ENCODE assay signal across 15 cellular contexts in genomic region chr16:52548261-52549010, GRCh38. TPM values are rescaled to one million over a fixed set of nuclear protein-coding genes. Genes with fewer than 3 reads are reported as not detected.
DNase-seq lines count a peak whose midpoint lies in the region; ATAC-seq and TF ChIP-seq lines count a peak whose summit lies in the region.
"Had no signal": no experiment of that assay in that cellular context is flagged by ENCODE, and none has a peak within 500 bp of the region (broad histone marks: within the 10 kb centered on the region; RNA-seq: fewer than 3 reads in every experiment).

No MANE protein-coding gene starts in this region.

- ATAC-seq in GM19463 (IDR thresholded peaks at IDR 0.05; ENCODE audit: unreplicated experiment) (peak; percentile 66), HG02759 (IDR thresholded peaks at IDR 0.05; ENCODE audit: unreplicated experiment) (no peak)

- no peaks in the 10 kb centered on the region for H3K4me1 Mint-ChIP-seq in immature natural killer cell

- peaks cover 2 to 11% (median 4%) of the 10 kb centered on the region in 6 donors for H3K9me3 Mint-ChIP-seq in immature natural killer cell

- H3K36me3 Mint-ChIP-seq in immature natural killer cell: no peaks in the 10 kb centered on the region

- no peaks in the 10 kb centered on the region for H3K36me3 ChIP-seq in iPS-18a (ENCODE audit: control insufficient read depth, low read depth, low read length)
- H3K36me3 ChIP-seq: pancreas had no signal

- H3K27ac Mint-ChIP-seq in immature natural killer cell: no peak overlapping the region
- H3K27ac Mint-ChIP-seq: stimulated activated naive CD8-positive, alpha-beta T cell treated with anti-CD3 and anti-CD28 coated beads, Interleukin-15, Interleukin-2, amounts not matched to agents 100 ng/mL and 50 ng/mL, for 24 hours had no signal

- H3K27ac ChIP-seq in iPS-18a (ENCODE audit: low read length): no peak overlapping the region
- no peak overlapping the region for H3K27ac ChIP-seq in RWPE1

- H3K9me3 ChIP-seq in iPS-18a (ENCODE audit: control insufficient read depth, low read depth, low read length): no peaks in the 10 kb centered on the region
- H3K9me3 ChIP-seq: pancreas had no signal

- H3K27me3 Mint-ChIP-seq in immature natural killer cell (ENCODE audit: low read depth in 3 of 3): peaks cover 7 to 26% (median 16%) of the 10 kb centered on the region in 3 donors

- H3K27me3 ChIP-seq in iPS-18a (ENCODE audit: control insufficient read depth, insufficient read depth, low read length): peaks cover 44% of the 10 kb centered on the region
- H3K27me3 ChIP-seq: pancreas had no signal

- POLR2A ChIA-PET in RWPE1 (lab: Yijun Ruan, JAX; ENCODE audit: low non-redundant PET): no interaction called here

- TF ChIP-seq CTCF in RWPE1 (conservative IDR thresholded peaks at IDR 0.05; ENCODE audit: low read depth): no peak

- CTCF ChIA-PET in RWPE1 (lab: Yijun Ruan, JAX): interaction anchor here (1.0 kb wide), 1 partner anchor 10 kb away, joined by 3 read pairs; no protein-coding TSS in a partner anchor

- H3K4me3 ChIP-seq in iPS-18a (ENCODE audit: low read length): peak overlapping the region; percentile 74

- peaks cover 53% of the 10 kb centered on the region for H3K4me1 ChIP-seq in iPS-18a (ENCODE audit: control insufficient read depth, low read depth, low read length)

- H3K4me3 Mint-ChIP-seq in immature natural killer cell: peak overlapping the region in 1 of 5 donors; percentile 35

- H3K9ac ChIP-seq in iPS-18a (ENCODE audit: low read length): peak overlapping the region; percentile 38

- DNase-seq in COLO668 (lab: John Stamatoyannopoulos, UW; ENCODE audit: unreplicated experiment) (peak; percentile 16), NCI-H345 (lab: John Stamatoyannopoulos, UW) (peak; percentile 85), GM03348 (ENCODE audit: low spot score) (no peak), immature natural killer cell (no peak), RWPE1 (ENCODE audit: low spot score) (no peak)
- DNase-seq: activated gamma-delta T cell treated with Interleukin-2 at 50 U/mL for 16 hours; effector memory CD4-positive, alpha-beta T cell; IMR-90; MV-4-11; NCI-H524; pancreas had no signal

RNA-seq across cellular contexts. Expression of gene TOX3, which starts 1.5 kb away (rescaled TPM):
- polyA plus RNA-seq in immature natural killer cell: not detected
- polyA plus RNA-seq: IMR-90 had no signal

Comparison
In these comparisons a context has a peak if more than half of its experiments do, and no peak if none do; other contexts are left out.
1. DNase-seq: peak in COLO668 (single experiment) and NCI-H345 (single experiment); none in GM03348 (single experiment), immature natural killer cell (0 of 3) and RWPE1 (single experiment).